ENCODE assay signal across 10 cellular contexts in the genomic region with DNA sequence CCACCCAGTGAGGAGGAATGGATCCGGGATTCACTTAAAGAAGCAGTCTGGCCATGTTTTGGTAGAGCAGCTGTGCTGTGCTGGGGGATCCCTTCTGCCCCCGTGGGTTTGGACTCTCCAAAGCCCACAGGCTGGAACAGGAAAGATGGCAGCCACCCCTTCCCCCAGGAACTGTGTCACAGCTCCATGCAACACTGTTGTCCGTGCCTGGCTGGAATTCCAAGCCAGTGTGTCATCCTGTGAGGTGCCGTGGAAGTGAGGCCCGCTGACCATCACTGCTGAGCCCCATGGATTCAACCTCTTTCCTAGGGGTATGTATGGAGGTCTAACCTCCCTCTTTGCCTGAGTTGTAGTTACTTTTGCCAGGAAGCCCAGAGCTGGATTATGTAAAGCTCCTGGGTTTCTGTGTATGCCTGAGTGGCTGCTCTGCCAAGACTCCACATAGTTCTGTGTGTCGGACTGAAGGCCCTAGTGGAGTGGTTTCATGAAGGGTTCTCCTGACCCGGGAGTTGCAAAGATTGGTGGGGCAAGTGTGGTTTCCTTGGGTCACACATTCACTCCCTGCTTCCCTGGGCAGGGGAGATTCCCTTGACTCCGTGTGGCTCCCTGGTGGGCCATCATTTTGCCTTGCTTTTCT. TPM values are rescaled to one million over a fixed set of nuclear protein-coding genes. Genes with fewer than 3 reads are reported as not detected.
DNase-seq lines count a peak whose midpoint lies in the region; ATAC-seq and TF ChIP-seq lines count a peak whose summit lies in the region.
"Had no signal": no experiment of that assay in that cellular context is flagged by ENCODE, and none has a peak within 500 bp of the region (broad histone marks: within the 10 kb centered on the region; RNA-seq: fewer than 3 reads in every experiment).

No MANE protein-coding gene starts in this region.

- H3F3A ChIP-seq in GM23248 (ENCODE audit: insufficient read depth) (peaks cover 9% of the 10 kb centered on the region), smooth muscle cell (ENCODE audit: low read depth) (no peaks in the 10 kb centered on the region)

- ATAC-seq in activated T-helper 17 cell treated with anti-CD3 and anti-CD28 coated beads, Interleukin-2, amount 50 U/mL, for 72 hours (replicated peaks), result no peak
- ATAC-seq in heart right ventricle, result peak in 7 of 8 donors; percentile 7 to 85 (median 73)
- ATAC-seq: GM23338 had no signal

- H3K27ac Mint-ChIP-seq in activated T-helper 17 cell treated with anti-CD3 and anti-CD28 coated beads, Interleukin-2, amount 50 U/mL, for 72 hours, result peak overlapping the region; percentile 61
- H3K27ac Mint-ChIP-seq: GM23338 had no signal

- WGBS in GM23248 (ENCODE audit: low coverage in 1 of 2, low lambda C conversion rate in 2 of 2, missing lambda C conversion rate in 2 of 2), 2 experiments, result 62 to 67% methylated on average over 8 of the region's 8 CpGs
- WGBS in heart right ventricle, 2 donors, result 68 to 71% methylated on average over 8 of the region's 8 CpGs
- 61% methylated on average over 8 of the region's 8 CpGs for WGBS in smooth muscle cell (ENCODE audit: low lambda C conversion rate)

- H3K27me3 Mint-ChIP-seq in activated T-helper 17 cell treated with anti-CD3 and anti-CD28 coated beads, Interleukin-2, amount 50 U/mL, for 72 hours, result no peaks in the 10 kb centered on the region

- H3K9me3 ChIP-seq in GM23248 (ENCODE audit: low read depth) (no peaks in the 10 kb centered on the region), heart right ventricle (peaks cover 0 to 13% (median 0%) of the 10 kb centered on the region in 11 donors), smooth muscle cell (replicated peaks; ENCODE audit: low read depth) (no peaks in the 10 kb centered on the region)

- no peak overlapping the region for H3K4me3 Mint-ChIP-seq in activated T-helper 17 cell treated with anti-CD3 and anti-CD28 coated beads, Interleukin-2, amount 50 U/mL, for 72 hours
- H3K4me3 Mint-ChIP-seq: GM23338 had no signal

- H3K9me2 ChIP-seq in GM23248 (ENCODE audit: insufficient read depth), result no peaks in the 10 kb centered on the region

- H3K36me3 ChIP-seq in GM23248 (ENCODE audit: low read depth) (no peaks in the 10 kb centered on the region), heart right ventricle (no peaks in the 10 kb centered on the region), smooth muscle cell (ENCODE audit: low read depth) (no peaks in the 10 kb centered on the region)

- H3K27ac ChIP-seq in GM23248, result peak overlapping the region; percentile 51
- H3K27ac ChIP-seq in heart right ventricle, result peak overlapping the region in 1 of 10 donors; percentile 1
- H3K27ac ChIP-seq in smooth muscle cell (ENCODE audit: low read depth), result no peak overlapping the region

- H3K79me2 ChIP-seq in GM23248 (ENCODE audit: insufficient read depth) (peaks cover 92% of the 10 kb centered on the region), smooth muscle cell (ENCODE audit: low read depth) (no peaks in the 10 kb centered on the region)

- H3K4me2 ChIP-seq in GM23248 (ENCODE audit: unreplicated experiment), result peak overlapping the region; percentile 41
- peak overlapping the region; percentile 33 for H3K4me2 ChIP-seq in smooth muscle cell
- H3K4me2 ChIP-seq: GM23338 had no signal

- in situ Hi-C loops in GM23248 (cut with MboI), result no loop called here

- TF ChIP-seq CTCF in heart right ventricle (IDR thresholded peaks at IDR 0.05), result no peak
- no peak for TF ChIP-seq CTCF in smooth muscle cell (IDR thresholded peaks at IDR 0.05; ENCODE audit: borderline replicate concordance, insufficient read depth, poor library complexity, severe bottlenecking)

- H3K27me3 ChIP-seq in GM23248 (replicated peaks; ENCODE audit: insufficient read depth) (no peaks in the 10 kb centered on the region), heart right ventricle (no peaks in the 10 kb centered on the region), smooth muscle cell (ENCODE audit: low read depth) (no peaks in the 10 kb centered on the region)

- peak; percentile 79 for DNase-seq in GM23248
- DNase-seq in heart right ventricle, result no peak
- no peak for DNase-seq in smooth muscle cell (lab: John Stamatoyannopoulos, UW; ENCODE audit: unreplicated experiment)
- DNase-seq in HT-29 (ENCODE audit: low spot score), result no peak
- DNase-seq in NCI-H2107 (lab: John Stamatoyannopoulos, UW), result no peak
- no peak for DNase-seq in inferior parietal cortex (ENCODE audit: extremely low spot score)
- no peak for DNase-seq in D341Med (ENCODE audit: low spot score)
- DNase-seq: DMS153 had no signal

- H3K4me1 ChIP-seq in GM23248 (ENCODE audit: insufficient read depth) (peaks cover 24% of the 10 kb centered on the region), heart right ventricle (peaks cover 0 to 45% (median 14%) of the 10 kb centered on the region in 9 donors), smooth muscle cell (ENCODE audit: low read depth) (no peaks in the 10 kb centered on the region)

- H3K9ac ChIP-seq in GM23248 (peak overlapping the region; percentile 45; the same call in 1 of the 2 replicates), smooth muscle cell (ENCODE audit: low read depth) (no peak overlapping the region)

- intact Hi-C loops in heart right ventricle (cut with DNase I), result no loop called here

- peak overlapping the region; percentile 32 for H2AFZ ChIP-seq in GM23248
- H2AFZ ChIP-seq in smooth muscle cell (ENCODE audit: low read depth), result peak overlapping the region; percentile 21
- H2AFZ ChIP-seq: GM23338 had no signal

- H4K20me1 ChIP-seq in GM23248 (ENCODE audit: insufficient read depth) (no peaks in the 10 kb centered on the region; the same call in 1 of the 2 replicates), smooth muscle cell (ENCODE audit: low read depth) (no peaks in the 10 kb centered on the region)

- H3K9me3 Mint-ChIP-seq in activated T-helper 17 cell treated with anti-CD3 and anti-CD28 coated beads, Interleukin-2, amount 50 U/mL, for 72 hours, result no peaks in the 10 kb centered on the region
- H3K9me3 Mint-ChIP-seq: GM23338 had no signal

- H3K4me3 ChIP-seq in GM23248 (no peak overlapping the region), heart right ventricle (no peak overlapping the region), smooth muscle cell (no peak overlapping the region)
- H3K4me3 ChIP-seq: GM23338 had no signal

- H3K4me1 Mint-ChIP-seq in activated T-helper 17 cell treated with anti-CD3 and anti-CD28 coated beads, Interleukin-2, amount 50 U/mL, for 72 hours, result peaks cover 58% of the 10 kb centered on the region
- H3K4me1 Mint-ChIP-seq: GM23338 had no signal

- H3K36me3 Mint-ChIP-seq in activated T-helper 17 cell treated with anti-CD3 and anti-CD28 coated beads, Interleukin-2, amount 50 U/mL, for 72 hours (ENCODE audit: low read depth), result no peaks in the 10 kb centered on the region

RNA-seq across cellular contexts. Expression of gene PCGF5, which starts 35.1 kb away (rescaled TPM):
- total RNA-seq in GM23248 (2014; rRNA removed; shearing (Covaris generic)), result 33.9 and 39.8 TPM in 2 replicates
- polyA plus RNA-seq in GM23248 (2016; fragmentation: Nextera tagmentation; extraction: Ambion mirVana) (23.5 and 26.7 TPM in 2 replicates), heart right ventricle (10 to 100 TPM; 46.2 to 62.8 TPM), smooth muscle cell (10.4 and 13.3 TPM in 2 replicates)
- 10 to 100 TPM; 32.9 to 37.3 TPM for total RNA-seq in activated T-helper 17 cell treated with anti-CD3 and anti-CD28 coated beads, Interleukin-2, amount 50 U/mL, for 72 hours
- total RNA-seq in heart right ventricle (100 to 1,000 TPM in 1 of 10 donors, 10 to 100 TPM in 9; 65.4 to 104 (median 79.5) TPM), smooth muscle cell (13.9 and 24.5 TPM in 2 replicates)
- 5.4 and 6.3 TPM in 2 replicates for total RNA-seq in HT-29 (2014; rRNA removed; shearing (Covaris generic))
